8 cellular contexts compared by ENCODE assay signal in genomic region chr1:84944767-84945486, GRCh38. TPM values are rescaled to one million over a fixed set of nuclear protein-coding genes. Genes with fewer than 3 reads are reported as not detected.
DNase-seq lines count a peak whose midpoint lies in the region; ATAC-seq and TF ChIP-seq lines count a peak whose summit lies in the region.

No MANE protein-coding gene starts in this region.

- ATAC-seq in GM18868 (IDR thresholded peaks at IDR 0.05; ENCODE audit: unreplicated experiment) (peak; percentile 84), HG03103 (IDR thresholded peaks at IDR 0.05; ENCODE audit: low read depth, unreplicated experiment) (peak; percentile 78), left lobe of liver (peak; percentile 99)

- TF ChIP-seq CTCF in AG09319 (IDR thresholded peaks at IDR 0.05; ENCODE audit: low read depth, low read length) (peak; percentile 68), WI38 (IDR thresholded peaks at IDR 0.05; ENCODE audit: low read depth, low read length) (peak; percentile 73)

- DNase-seq in AG09319 (ENCODE audit: extremely low read depth, low read depth) (peak; percentile 85), NCI-H2171 (lab: John Stamatoyannopoulos, UW) (peak; percentile 55), cerebellum (ENCODE audit: low spot score) (peak; percentile 63), left lobe of liver (ENCODE audit: low spot score) (peak; percentile 66)
- DNase-seq in stimulated activated CD4-positive, alpha-beta T cell treated with anti-CD3 and anti-CD28 coated beads, Interleukin-4, amount 100 ng/mL, for 1 hour, result peak; percentile 44

- H3K4me3 ChIP-seq in WI38 (ENCODE audit: low read depth, low read length), result peak overlapping the region; percentile 44

RNA-seq across cellular contexts. Expression of gene LPAR3, which starts 51.9 kb away (rescaled TPM):
- total RNA-seq in cerebellum, result 0.27 TPM
- 0.08 TPM for total RNA-seq in left lobe of liver

RNA-seq across cellular contexts. Expression of gene MCOLN2, which starts 52.0 kb away (rescaled TPM):
- total RNA-seq in cerebellum (not detected), left lobe of liver (0.33 TPM)

Comparison
In these comparisons a context has a peak if more than half of its experiments do, and no peak if none do; other contexts are left out.
1. Peak in every context shown above with its lines: DNase-seq, ATAC-seq and H3K4me3 ChIP-seq.